In genomic region chrX:155611302-155611701, GRCh38 we compare ENCODE assay signal across 8 cellular contexts. TPM values are rescaled to one million over a fixed set of nuclear protein-coding genes. Genes with fewer than 3 reads are reported as not detected.
DNase-seq lines count a peak whose midpoint lies in the region; ATAC-seq and TF ChIP-seq lines count a peak whose summit lies in the region.

No MANE protein-coding gene starts in this region.

- H3K27ac ChIP-seq in cardiac muscle cell (peak overlapping the region; percentile 92), right lobe of liver (peak overlapping the region in 2 of 3 donors; percentile 83 to 91), transverse colon (peak overlapping the region; percentile 87 to 97 (median 90))

- no peaks in the 10 kb centered on the region for H3K4me1 ChIP-seq in cardiac muscle cell (ENCODE audit: low read depth)
- no peaks in the 10 kb centered on the region for H3K4me1 ChIP-seq in right lobe of liver
- peaks cover 0 to 14% (median 7%) of the 10 kb centered on the region in 4 donors for H3K4me1 ChIP-seq in transverse colon

- TF ChIP-seq POLR2A in right lobe of liver (IDR thresholded peaks at IDR 0.05): no peak
- no peak for TF ChIP-seq POLR2A in transverse colon (IDR thresholded peaks at IDR 0.05)

- no peaks in the 10 kb centered on the region for H3K27me3 Mint-ChIP-seq in activated T-helper 1 cell treated with anti-CD3 and anti-CD28 coated beads, Interleukin-12 subunit alpha, Interleukin-12 subunit beta, Interleukin-2, Interleukin-4 antibody, amounts not matched to agents 30 ng/mL and 10 ng/mL and 1 ng/mL, durations not matched to agents 14 hours and 24 hours and 36 hours (ENCODE audit: insufficient read depth)

- intact Hi-C loops in cardiac septum (cut with DNase I) (no loop called here), right lobe of liver (cut with DNase I) (no loop called here), transverse colon (cut with DNase I; ENCODE audit: low total_unique reads) (no loop called here)
- intact Hi-C loops in activated T-helper 1 cell treated with anti-CD3 and anti-CD28 coated beads, Interleukin-12 subunit alpha, Interleukin-12 subunit beta, Interleukin-2, Interleukin-4 antibody, amounts not matched to agents 30 ng/mL and 10 ng/mL and 1 ng/mL, durations not matched to agents 14 hours and 24 hours and 36 hours (cut with micrococcal nuclease): loop anchor here (5.0 kb wide), 2 partner anchors 349 to 394 kb away; partner anchors contain the start of genes RAB39B and VBP1

- TF ChIP-seq EP300 in transverse colon (IDR thresholded peaks at IDR 0.05; ENCODE audit: low read depth): no peak

- H3K9me3 ChIP-seq in cardiac muscle cell (ENCODE audit: low read depth) (no peaks in the 10 kb centered on the region), right lobe of liver (peaks cover 0 to 3% (median 0%) of the 10 kb centered on the region in 4 donors), transverse colon (no peaks in the 10 kb centered on the region)

- in situ Hi-C loops in transverse colon (cut with MboI; ENCODE audit: low pct_ligation_motif_present in 1 of 4, low pct_unique_long_range_greater_than_20kb in 1 of 4, low sequenced_read_pairs in 3 of 4): no loop called here

- no peak for ATAC-seq in right lobe of liver
- ATAC-seq in HG02759 (IDR thresholded peaks at IDR 0.05; ENCODE audit: unreplicated experiment): no peak

- no peak overlapping the region for H3K27ac Mint-ChIP-seq in activated T-helper 1 cell treated with anti-CD3 and anti-CD28 coated beads, Interleukin-12 subunit alpha, Interleukin-12 subunit beta, Interleukin-2, Interleukin-4 antibody, amounts not matched to agents 30 ng/mL and 10 ng/mL and 1 ng/mL, durations not matched to agents 14 hours and 24 hours and 36 hours

- WGBS in right lobe of liver (ENCODE audit: insufficient coverage, low coverage, low lambda C conversion rate, missing lambda C conversion rate): 48% methylated on average over 2 of the region's 2 CpGs
- WGBS in transverse colon (ENCODE audit: low coverage in 1 of 2), 2 donors: 20 to 49% methylated on average over 1 to 2 of the region's 2 CpGs

- H3K27me3 ChIP-seq in cardiac muscle cell (no peaks in the 10 kb centered on the region), right lobe of liver (no peaks in the 10 kb centered on the region), transverse colon (no peaks in the 10 kb centered on the region)

- peak overlapping the region; percentile 2 for H3K4me3 Mint-ChIP-seq in activated T-helper 1 cell treated with anti-CD3 and anti-CD28 coated beads, Interleukin-12 subunit alpha, Interleukin-12 subunit beta, Interleukin-2, Interleukin-4 antibody, amounts not matched to agents 30 ng/mL and 10 ng/mL and 1 ng/mL, durations not matched to agents 14 hours and 24 hours and 36 hours

- H3K36me3 Mint-ChIP-seq in activated T-helper 1 cell treated with anti-CD3 and anti-CD28 coated beads, Interleukin-12 subunit alpha, Interleukin-12 subunit beta, Interleukin-2, Interleukin-4 antibody, amounts not matched to agents 30 ng/mL and 10 ng/mL and 1 ng/mL, durations not matched to agents 14 hours and 24 hours and 36 hours (ENCODE audit: low read depth): peaks cover 9% of the 10 kb centered on the region

- peaks cover 12% of the 10 kb centered on the region for H3K9me3 Mint-ChIP-seq in activated T-helper 1 cell treated with anti-CD3 and anti-CD28 coated beads, Interleukin-12 subunit alpha, Interleukin-12 subunit beta, Interleukin-2, Interleukin-4 antibody, amounts not matched to agents 30 ng/mL and 10 ng/mL and 1 ng/mL, durations not matched to agents 14 hours and 24 hours and 36 hours

- no peaks in the 10 kb centered on the region for H3K36me3 ChIP-seq in cardiac muscle cell
- no peaks in the 10 kb centered on the region for H3K36me3 ChIP-seq in right lobe of liver
- H3K36me3 ChIP-seq in transverse colon: no peaks in the 10 kb centered on the region

- no peak for TF ChIP-seq CTCF in cardiac muscle cell (IDR thresholded peaks at IDR 0.05; ENCODE audit: low read depth, low read length)
- TF ChIP-seq CTCF in right lobe of liver (IDR thresholded peaks at IDR 0.05): no peak
- no peak for TF ChIP-seq CTCF in transverse colon (IDR thresholded peaks at IDR 0.05)

- H3K4me3 ChIP-seq in cardiac muscle cell (peak overlapping the region; percentile 62), right lobe of liver (peak overlapping the region; percentile 58 to 70 (median 69)), transverse colon (peak overlapping the region in 2 of 4 donors; percentile 53 to 75)

- DNase-seq in cardiac muscle cell (ENCODE audit: low read depth in 1 of 2, low spot score in 1 of 2) (no peak), cardiac septum (ENCODE audit: low spot score) (no peak), right lobe of liver (no peak), transverse colon (no peak), dedifferentiated amniotic fluid mesenchymal stem cell (ENCODE audit: extremely low spot score) (no peak), HCEC 1CT (no peak)
- no peak for DNase-seq in activated T-helper 1 cell treated with anti-CD3 and anti-CD28 coated beads, Interleukin-12 subunit alpha, Interleukin-12 subunit beta, Interleukin-2, Interleukin-4 antibody, amounts not matched to agents 30 ng/mL and 10 ng/mL and 1 ng/mL, durations not matched to agents 14 hours and 24 hours and 36 hours (ENCODE audit: low spot score)

- H3K4me1 Mint-ChIP-seq in activated T-helper 1 cell treated with anti-CD3 and anti-CD28 coated beads, Interleukin-12 subunit alpha, Interleukin-12 subunit beta, Interleukin-2, Interleukin-4 antibody, amounts not matched to agents 30 ng/mL and 10 ng/mL and 1 ng/mL, durations not matched to agents 14 hours and 24 hours and 36 hours (ENCODE audit: low read depth): peaks cover 5% of the 10 kb centered on the region

RNA-seq across cellular contexts. Expression of gene SPRY3, which starts 1.1 kb away (rescaled TPM):
- total RNA-seq in cardiac muscle cell (0.81 and 1.0 TPM in 2 replicates), cardiac septum (1.00 TPM), right lobe of liver (under 1 TPM; 0.37 to 0.70 (median 0.52) TPM), transverse colon (1 to 10 TPM in 3 of 4 donors, under 1 TPM in 1; 1.00 to 7.5 (median 2.8) TPM)
- 0.65 and 0.95 TPM in 2 replicates for polyA plus RNA-seq in cardiac muscle cell
- total RNA-seq in activated T-helper 1 cell treated with anti-CD3 and anti-CD28 coated beads, Interleukin-12 subunit alpha, Interleukin-12 subunit beta, Interleukin-2, Interleukin-4 antibody, amounts not matched to agents 30 ng/mL and 10 ng/mL and 1 ng/mL, durations not matched to agents 14 hours and 24 hours and 36 hours: 0.17 and 0.23 TPM in 2 replicates

RNA-seq across cellular contexts. Expression of gene TMLHE, which starts 1.4 kb away (rescaled TPM):
- total RNA-seq in cardiac muscle cell (17.4 and 17.6 TPM in 2 replicates), cardiac septum (33.0 TPM), right lobe of liver (10 to 100 TPM in 5 of 6 experiments, 1 to 10 TPM in 1; 9.9 to 15.6 (median 13.3) TPM), transverse colon (10 to 100 TPM; 17.5 to 32.9 (median 29.1) TPM)
- polyA plus RNA-seq in cardiac muscle cell: 22.1 and 29.3 TPM in 2 replicates
- 7.3 and 9.9 TPM in 2 replicates for total RNA-seq in activated T-helper 1 cell treated with anti-CD3 and anti-CD28 coated beads, Interleukin-12 subunit alpha, Interleukin-12 subunit beta, Interleukin-2, Interleukin-4 antibody, amounts not matched to agents 30 ng/mL and 10 ng/mL and 1 ng/mL, durations not matched to agents 14 hours and 24 hours and 36 hours
